ENCODE assay signal across 10 cellular contexts in the genomic region with DNA sequence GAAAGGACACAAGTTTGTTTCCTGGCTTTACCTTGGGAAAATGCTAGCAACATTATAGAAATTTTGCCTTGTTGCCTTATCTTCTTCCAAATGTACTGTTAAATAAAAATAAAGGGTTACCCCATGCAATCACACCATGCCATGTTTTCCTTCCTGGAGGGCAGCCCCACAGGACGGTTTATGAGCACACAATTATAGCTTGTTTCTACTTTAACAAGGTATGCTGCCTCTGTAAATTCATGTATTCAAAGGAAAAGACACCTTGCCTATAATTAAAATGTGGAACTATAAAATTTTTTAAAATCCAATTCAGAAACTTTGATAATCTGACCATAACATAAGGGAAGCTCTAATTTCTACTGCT.
DNase-seq lines count a peak whose midpoint lies in the region; ATAC-seq and TF ChIP-seq lines count a peak whose summit lies in the region.
"Had no signal": no experiment of that assay in that cellular context is flagged by ENCODE, and none has a peak within 500 bp of the region (broad histone marks: within the 10 kb centered on the region; RNA-seq: fewer than 3 reads in every experiment).

No MANE protein-coding gene starts in this region.

- no peak for TF ChIP-seq POLR2A in gastrocnemius medialis (IDR thresholded peaks at IDR 0.05)

- H3K27ac ChIP-seq in SJSA1 (0 out of 2 replicates have a peak overlapping the region, but pooled peaks have one; percentile 12), gastrocnemius medialis (peak overlapping the region; percentile 20 to 64 (median 50))

- in situ Hi-C loops in gastrocnemius medialis (cut with MboI; ENCODE audit: low sequenced_read_pairs in 4 of 4), result no loop called here

- H3K4me3 Mint-ChIP-seq in T-helper 1 cell treated with Interleukin-12 subunit alpha and Interleukin-12 subunit beta and Interleukin-4 antibody, amounts not matched to agents 30 μg/mL and 1 μg/mL, for 36 hours, result no peak overlapping the region
- no peak overlapping the region for H3K4me3 Mint-ChIP-seq in effector memory CD8-positive, alpha-beta T cell

- H3K4me1 ChIP-seq in SJSA1 (replicated peaks) (peaks cover 44% of the 10 kb centered on the region), gastrocnemius medialis (peaks cover 6 to 15% of the 10 kb centered on the region in 2 donors)

- no peaks in the 10 kb centered on the region for H3K27me3 Mint-ChIP-seq in T-helper 1 cell treated with Interleukin-12 subunit alpha and Interleukin-12 subunit beta and Interleukin-4 antibody, amounts not matched to agents 30 μg/mL and 1 μg/mL, for 36 hours (ENCODE audit: low read depth)
- H3K27me3 Mint-ChIP-seq in effector memory CD8-positive, alpha-beta T cell, result no peaks in the 10 kb centered on the region

- no peak for ATAC-seq in effector memory CD8-positive, alpha-beta T cell (replicated peaks)
- no peak for ATAC-seq in gastrocnemius medialis

- no peak for TF ChIP-seq CTCF in gastrocnemius medialis (IDR thresholded peaks at IDR 0.05 in 4 of 5, conservative IDR thresholded peaks at IDR 0.05 in 1 of 5)

- H3K9me3 Mint-ChIP-seq in T-helper 1 cell treated with Interleukin-12 subunit alpha and Interleukin-12 subunit beta and Interleukin-4 antibody, amounts not matched to agents 30 μg/mL and 1 μg/mL, for 36 hours, result no peaks in the 10 kb centered on the region
- H3K9me3 Mint-ChIP-seq in effector memory CD8-positive, alpha-beta T cell, result no peaks in the 10 kb centered on the region

- intact Hi-C loops in gastrocnemius medialis (cut with DNase I; ENCODE audit: low total_unique reads), result no loop called here

- DNase-seq in T-helper 1 cell (no peak), SJSA1 (ENCODE audit: low read depth in 1 of 2, low spot score in 2 of 2) (no peak), gastrocnemius medialis (no peak), mesenteric fat pad (ENCODE audit: low spot score) (no peak), DMS153 treated with DMSO at 0.1 percent for 48 hours (lab: John Stamatoyannopoulos, UW; ENCODE audit: unreplicated experiment) (no peak), superior temporal gyrus (ENCODE audit: extremely low spot score) (no peak)
- DNase-seq in effector memory CD8-positive, alpha-beta T cell, result no peak
- DNase-seq: effector CD8-positive, alpha-beta T cell; NCI-H2227 treated with DMSO at 0.1 percent for 48 hours had no signal

- H3K27me3 ChIP-seq in SJSA1 (replicated peaks) (no peaks in the 10 kb centered on the region), gastrocnemius medialis (no peaks in the 10 kb centered on the region)

- H3K36me3 ChIP-seq in SJSA1 (peaks cover 88% of the 10 kb centered on the region), gastrocnemius medialis (peaks cover 0 to 97% of the 10 kb centered on the region in 2 donors)

- H3K4me3 ChIP-seq in SJSA1 (no peak overlapping the region), gastrocnemius medialis (no peak overlapping the region)

- H3K4me1 Mint-ChIP-seq in T-helper 1 cell treated with Interleukin-12 subunit alpha and Interleukin-12 subunit beta and Interleukin-4 antibody, amounts not matched to agents 30 μg/mL and 1 μg/mL, for 36 hours (ENCODE audit: low read depth), result peaks cover 18% of the 10 kb centered on the region
- H3K4me1 Mint-ChIP-seq in effector memory CD8-positive, alpha-beta T cell (ENCODE audit: low read depth in 2 of 2), result peaks cover 17% of the 10 kb centered on the region in 2 donors

- H3K9me3 ChIP-seq in SJSA1 (replicated peaks), result no peaks in the 10 kb centered on the region
- H3K9me3 ChIP-seq in gastrocnemius medialis, result no peaks in the 10 kb centered on the region

- H3K27ac Mint-ChIP-seq in T-helper 1 cell treated with Interleukin-12 subunit alpha and Interleukin-12 subunit beta and Interleukin-4 antibody, amounts not matched to agents 30 μg/mL and 1 μg/mL, for 36 hours, result peak overlapping the region; percentile 58
- peak overlapping the region; percentile 88 to 90 for H3K27ac Mint-ChIP-seq in effector memory CD8-positive, alpha-beta T cell

- H3K36me3 Mint-ChIP-seq in T-helper 1 cell treated with Interleukin-12 subunit alpha and Interleukin-12 subunit beta and Interleukin-4 antibody, amounts not matched to agents 30 μg/mL and 1 μg/mL, for 36 hours (ENCODE audit: low read depth), result peaks cover 49% of the 10 kb centered on the region
- H3K36me3 Mint-ChIP-seq in effector memory CD8-positive, alpha-beta T cell (ENCODE audit: insufficient read depth), result peaks cover 75% of the 10 kb centered on the region
